12 cellular contexts compared by ENCODE assay signal in genomic region chr3:139772539-139773500, GRCh38.
A peak's percentile ranks its signal among the peaks of the same experiment; 100 is the strongest.
DNase-seq lines count a peak whose midpoint lies in the region; ATAC-seq and TF ChIP-seq lines count a peak whose summit lies in the region.
"Had no signal": no experiment of that assay in that cellular context is flagged by ENCODE, and none has a peak within 500 bp of the region (broad histone marks: within the 10 kb centered on the region; RNA-seq: fewer than 3 reads in every experiment).

No MANE protein-coding gene starts in this region.

- H3K27ac ChIP-seq in PC-3 (ENCODE audit: low read length) = no peak overlapping the region
- peak overlapping the region; percentile 12 for H3K27ac ChIP-seq in osteoblast (ENCODE audit: low read depth, low read length)
- H3K27ac ChIP-seq in spleen = no peak overlapping the region
- H3K27ac ChIP-seq in lower lobe of right lung = no peak overlapping the region
- H3K27ac ChIP-seq: parathyroid adenoma had no signal

- H3K9me3 ChIP-seq in PC-3 (ENCODE audit: low read length) (no peaks in the 10 kb centered on the region), osteoblast (ENCODE audit: low read depth, low read length) (no peaks in the 10 kb centered on the region), spleen (no peaks in the 10 kb centered on the region), lower lobe of right lung (no peaks in the 10 kb centered on the region)

- H3K36me3 ChIP-seq in PC-3 (ENCODE audit: low read depth, low read length) = no peaks in the 10 kb centered on the region
- H3K36me3 ChIP-seq in osteoblast (ENCODE audit: insufficient read depth, low read length) = no peaks in the 10 kb centered on the region
- no peaks in the 10 kb centered on the region for H3K36me3 ChIP-seq in spleen
- H3K36me3 ChIP-seq in lower lobe of right lung = no peaks in the 10 kb centered on the region

- no TSS peak for BruUV-seq in PC-3 (replicated peaks; lab: Mats Ljungman, UMichigan)

- H3K27me3 ChIP-seq in PC-3 (ENCODE audit: low read length) (0 out of 2 replicates have a peak, but pooled peaks cover 3% of the 10 kb centered on the region), osteoblast (ENCODE audit: insufficient read depth, low read length) (peaks cover 53% of the 10 kb centered on the region), spleen (replicated peaks in 1 of 7) (no peaks in the 10 kb centered on the region), lower lobe of right lung (ENCODE audit: low read depth) (no peaks in the 10 kb centered on the region)

- no peaks in the 10 kb centered on the region for H3F3A ChIP-seq in PC-3 (ENCODE audit: low read length, unreplicated experiment)

- TF ChIP-seq CTCF in PC-3 (conservative IDR thresholded peaks at IDR 0.05; ENCODE audit: low read depth, low read length) (no peak), epithelial cell of esophagus (IDR thresholded peaks at IDR 0.05; ENCODE audit: insufficient read depth, low read depth, low read length, missing control alignments) (no peak), osteoblast (IDR thresholded peaks at IDR 0.05; ENCODE audit: extremely low read depth, low read depth, low read length) (no peak), spleen (IDR thresholded peaks at IDR 0.05 in 8 of 11, conservative IDR thresholded peaks at IDR 0.05 in 3 of 11) (no peak), lower lobe of right lung (IDR thresholded peaks at IDR 0.05) (no peak)

- H3K4me1 ChIP-seq in PC-3 (ENCODE audit: insufficient read depth, low read length) (peaks cover 5% of the 10 kb centered on the region), osteoblast (ENCODE audit: insufficient read depth, low read length) (peaks cover 14% of the 10 kb centered on the region), spleen (no peaks in the 10 kb centered on the region), lower lobe of right lung (no peaks in the 10 kb centered on the region)
- H3K4me1 ChIP-seq: parathyroid adenoma had no signal

- CTCF ChIA-PET in PC-3 (lab: Charles Lee) = no interaction called here

- POLR2A ChIA-PET in PC-3 (lab: Charles Lee; ENCODE audit: unreplicated experiment) = no interaction called here

- no peaks in the 10 kb centered on the region for H3K9me2 ChIP-seq in PC-3 (replicated peaks; ENCODE audit: low read length)

- H4K20me1 ChIP-seq in PC-3 (ENCODE audit: low read length) (no peaks in the 10 kb centered on the region), osteoblast (ENCODE audit: insufficient read depth, low read length) (peaks cover 3% of the 10 kb centered on the region)

- TF ChIP-seq POLR2A in spleen (IDR thresholded peaks at IDR 0.05) = no peak

- no peak overlapping the region for H3K4me3 ChIP-seq in PC-3 (ENCODE audit: low read length)
- no peak overlapping the region for H3K4me3 ChIP-seq in epithelial cell of esophagus (ENCODE audit: low read length)
- no peak overlapping the region for H3K4me3 ChIP-seq in osteoblast (ENCODE audit: insufficient read depth, low read length)
- H3K4me3 ChIP-seq in spleen = no peak overlapping the region
- no peak overlapping the region for H3K4me3 ChIP-seq in lower lobe of right lung

- intact Hi-C loops in PC-3 (cut with micrococcal nuclease) (no loop called here), spleen (cut with DNase I; ENCODE audit: low total_unique reads) (no loop called here), lower lobe of right lung (cut with DNase I) (no loop called here)

- no peak for ATAC-seq in PC-3
- ATAC-seq in GM19351 (IDR thresholded peaks at IDR 0.05; ENCODE audit: unreplicated experiment) = no peak
- no peak for ATAC-seq in HG02852 (IDR thresholded peaks at IDR 0.05; ENCODE audit: unreplicated experiment)
- ATAC-seq in lower lobe of right lung = no peak
- ATAC-seq: esophagus mucosa had no signal

- H3K79me2 ChIP-seq in PC-3 (ENCODE audit: low read length) (no peaks in the 10 kb centered on the region), osteoblast (ENCODE audit: insufficient read depth, low read length) (no peaks in the 10 kb centered on the region)
- H3K79me2 ChIP-seq: parathyroid adenoma had no signal

- H2AFZ ChIP-seq in PC-3 (ENCODE audit: low read length) = no peak overlapping the region
- H2AFZ ChIP-seq in osteoblast (ENCODE audit: low read length) = no peak overlapping the region
- H2AFZ ChIP-seq: parathyroid adenoma had no signal

- DNase-seq in EL (peak; percentile 82), PC-3 (peak; percentile 47), epithelial cell of esophagus (ENCODE audit: low read depth) (peak; percentile 52), osteoblast (ENCODE audit: insufficient read length, low spot score, missing footprints) (no peak), spleen (no peak), lower lobe of right lung (no peak)
- DNase-seq: anterior cingulate cortex, NCI-H1694 treated with DMSO at 0.1 percent for 48 hours had no signal

- H3K9ac ChIP-seq in PC-3 (ENCODE audit: low read length) = no peak overlapping the region
- H3K9ac ChIP-seq: parathyroid adenoma had no signal

- H3K4me2 ChIP-seq in PC-3 (ENCODE audit: low read length) = no peak overlapping the region
- H3K4me2 ChIP-seq in osteoblast (ENCODE audit: insufficient read depth, low read length) = peak overlapping the region; percentile 39

- 55 to 65% (median 62%) methylated on average over 7 of the region's 7 CpGs for WGBS in spleen, 5 donors

Comparison
In these comparisons a context has a peak if more than half of its experiments do, and no peak if none do; other contexts are left out.
1. DNase-seq: peak in EL (single experiment), PC-3 (single experiment) and epithelial cell of esophagus (single experiment); none in osteoblast (single experiment), spleen (single experiment) and lower lobe of right lung (single experiment).